ENCODE assay signal across 12 cellular contexts in the genomic region with DNA sequence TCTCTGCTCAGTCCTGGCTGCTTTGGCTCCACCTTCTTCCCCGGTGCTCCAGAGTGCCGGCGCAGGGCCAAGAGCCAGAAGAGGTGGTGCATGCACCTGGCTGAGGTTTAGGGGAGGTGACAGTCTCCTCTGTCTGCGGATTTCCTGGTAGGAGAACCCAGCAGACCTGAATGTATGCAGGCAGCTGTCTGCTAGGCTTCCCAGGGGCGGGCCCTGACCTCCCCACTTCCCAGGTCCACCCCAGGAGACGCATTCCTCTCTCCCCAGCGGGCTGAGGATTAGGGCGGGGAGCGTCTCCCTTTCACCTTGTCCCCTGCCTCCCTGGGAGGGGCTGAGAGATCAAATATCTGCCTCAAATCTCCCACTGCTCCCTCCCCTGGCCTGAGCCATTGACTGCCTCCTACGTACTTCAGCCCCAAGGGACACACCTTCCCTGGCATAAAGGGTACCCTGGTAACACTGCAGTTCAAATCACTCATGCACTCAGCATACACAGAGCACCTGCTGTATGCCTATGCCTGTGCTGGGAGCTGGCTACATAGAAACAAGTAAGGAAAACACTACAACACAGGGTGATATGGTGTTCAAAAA. TPM values are rescaled to one million over a fixed set of nuclear protein-coding genes. Genes with fewer than 3 reads are reported as not detected.
DNase-seq lines count a peak whose midpoint lies in the region; ATAC-seq, FAIRE-seq and TF ChIP-seq lines count a peak whose summit lies in the region.
"Had no signal": no experiment of that assay in that cellular context is flagged by ENCODE, and none has a peak within 500 bp of the region (broad histone marks: within the 10 kb centered on the region; RNA-seq: fewer than 3 reads in every experiment).

No MANE protein-coding gene starts in this region.

- peak; percentile 10 for TF ChIP-seq CTCF in epithelial cell of esophagus (IDR thresholded peaks at IDR 0.05; ENCODE audit: insufficient read depth, low read depth, low read length, missing control alignments)

- WGBS in small intestine, 3 donors: 1 to 7% (median 2%) methylated on average over 10 of the region's 10 CpGs

- H3K36me3 ChIP-seq in HUES48 (ENCODE audit: control insufficient read depth, insufficient read depth, low read length) (no peaks in the 10 kb centered on the region), small intestine (ENCODE audit: control insufficient read depth in 2 of 2, insufficient read depth in 2 of 2, low read length in 2 of 2) (no peaks in the 10 kb centered on the region)

- H3K9me3 ChIP-seq in HUES48 (ENCODE audit: control insufficient read depth, insufficient read depth, low read length) (no peaks in the 10 kb centered on the region), small intestine (ENCODE audit: control insufficient read depth, low read depth) (no peaks in the 10 kb centered on the region)

- H3K27ac ChIP-seq in HUES48 (ENCODE audit: low read depth, low read length) (no peak overlapping the region), small intestine (ENCODE audit: low read depth in 1 of 2, low read length in 1 of 2) (peak overlapping the region in 1 of 2 donors; percentile 78)

- peaks cover 38% of the 10 kb centered on the region for H3K4me1 ChIP-seq in HUES48 (ENCODE audit: control insufficient read depth, insufficient read depth, low read length)
- H3K4me1 ChIP-seq in small intestine (ENCODE audit: control insufficient read depth in 2 of 2, insufficient read depth in 1 of 2, low read depth in 1 of 2, low read length in 1 of 2): no peaks in the 10 kb centered on the region

- no peak for FAIRE-seq in small intestine (lab: Jason Lieb, UNC)

- H3K27me3 ChIP-seq in HUES48 (ENCODE audit: control insufficient read depth, insufficient read depth, low read length): peaks cover 78% of the 10 kb centered on the region
- no peaks in the 10 kb centered on the region for H3K27me3 ChIP-seq in small intestine (ENCODE audit: control insufficient read depth in 2 of 2, insufficient read depth in 2 of 2, low read length in 2 of 2)

- DNase-seq in NCI-H2196 treated with DMSO at 0.1 percent for 48 hours (lab: John Stamatoyannopoulos, UW; ENCODE audit: unreplicated experiment) (peak; percentile 93), epithelial cell of esophagus (ENCODE audit: low read depth) (peak; percentile 69), small intestine (peak; percentile 91), amniotic stem cell (lab: John Stamatoyannopoulos, UW) (no peak)
- DNase-seq: activated CD4-positive, alpha-beta memory T cell treated with anti-CD3 and anti-CD28 coated beads for 36 hours; anterior cingulate cortex; stimulated activated CD4-positive, alpha-beta T cell treated with anti-CD3 and anti-CD28 coated beads, Interleukin-4, amount 100 ng/mL, for 24 hours had no signal

- ATAC-seq in HG03521 (IDR thresholded peaks at IDR 0.05; ENCODE audit: unreplicated experiment): no peak
- no peak for ATAC-seq in HG03175 (IDR thresholded peaks at IDR 0.05; ENCODE audit: unreplicated experiment)
- no peak for ATAC-seq in GM21786 (IDR thresholded peaks at IDR 0.05; ENCODE audit: unreplicated experiment)

- H3K4me3 ChIP-seq in HUES48 (ENCODE audit: low read depth, low read length) (peak overlapping the region; percentile 22), epithelial cell of esophagus (ENCODE audit: low read length) (no peak overlapping the region), small intestine (ENCODE audit: low read depth in 1 of 2, low read length in 2 of 2) (no peak overlapping the region)

- H3K9ac ChIP-seq in HUES48 (ENCODE audit: low read depth, low read length): no peak overlapping the region

RNA-seq across cellular contexts. Expression of a gene that starts 27.5 kb away (rescaled TPM):
- polyA plus RNA-seq in small intestine: under 1 TPM in 1 of 3 donors, not detected in 2; 0.01 TPM

RNA-seq across cellular contexts. Expression of a gene that starts 34.3 kb away (rescaled TPM):
- polyA plus RNA-seq in small intestine: not detected
- polyA plus RNA-seq: neural cell had no signal
